ENCODE assay signal across 20 cellular contexts in the genomic region with DNA sequence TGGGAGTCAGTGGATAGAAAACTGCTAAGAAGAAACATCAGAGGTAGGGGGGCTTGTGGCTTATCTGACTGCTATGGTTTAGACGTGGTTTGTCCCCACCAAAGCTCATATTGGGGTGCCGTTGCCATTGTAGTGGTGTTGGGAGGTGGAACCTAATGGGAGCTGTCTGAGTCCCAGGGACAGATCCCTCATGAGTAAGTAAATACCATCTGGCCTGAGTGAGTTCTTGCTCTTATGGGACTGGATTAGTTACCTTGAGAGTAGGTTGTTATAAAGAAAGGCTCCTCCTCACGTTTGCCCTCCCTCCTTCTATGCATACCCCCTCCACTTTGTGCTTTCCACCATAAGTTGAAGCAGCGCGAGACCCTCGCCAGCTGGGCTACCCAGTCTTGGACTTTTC. TPM values are rescaled to one million over a fixed set of nuclear protein-coding genes. Genes with fewer than 3 reads are reported as not detected.
DNase-seq lines count a peak whose midpoint lies in the region; ATAC-seq, FAIRE-seq and TF ChIP-seq lines count a peak whose summit lies in the region.
"Had no signal": no experiment of that assay in that cellular context is flagged by ENCODE, and none has a peak within 500 bp of the region (broad histone marks: within the 10 kb centered on the region; RNA-seq: fewer than 3 reads in every experiment).

No MANE protein-coding gene starts in this region.

- 83 to 91% (median 86%) methylated on average over 6 of the region's 6 CpGs for WGBS in spleen, 5 donors

- no peak for TF ChIP-seq POLR2A in spleen (IDR thresholded peaks at IDR 0.05)
- TF ChIP-seq POLR2A in H54 (IDR thresholded peaks at IDR 0.05; ENCODE audit: low read depth, low read length) = no peak

- H3K4me3 ChIP-seq in SJSA1 (no peak overlapping the region), spleen (no peak overlapping the region)
- H3K4me3 ChIP-seq: heart left ventricle, K562, transverse colon had no signal

- DNase-seq in ELR (ENCODE audit: low read depth) = peak; percentile 16
- DNase-seq in SJSA1 (ENCODE audit: low read depth in 1 of 2, low spot score in 2 of 2) = no peak
- no peak for DNase-seq in foreskin keratinocyte
- no peak for DNase-seq in spleen
- no peak for DNase-seq in stimulated activated CD4-positive, alpha-beta T cell treated with anti-CD3 and anti-CD28 coated beads, Interleukin-4, amount 100 ng/mL, for 1 hour
- no peak for DNase-seq in H54 (ENCODE audit: insufficient read length, low spot score)
- DNase-seq: activated naive CD8-positive, alpha-beta T cell treated with anti-CD3 and anti-CD28 coated beads, Interleukin-2, amount 50 U/mL, for 24 hours; effector CD4-positive, alpha-beta T cell; H9; heart left ventricle; MV-4-11; natural killer cell; NCI-H187 treated with DMSO at 0.1 percent for 48 hours; transverse colon had no signal

- no peaks in the 10 kb centered on the region for H3K27me3 ChIP-seq in SJSA1 (replicated peaks)
- no peaks in the 10 kb centered on the region for H3K27me3 ChIP-seq in foreskin keratinocyte
- H3K27me3 ChIP-seq in spleen (replicated peaks in 1 of 7) = no peaks in the 10 kb centered on the region
- H3K27me3 ChIP-seq: heart left ventricle, transverse colon had no signal

- H3K4me1 ChIP-seq in SJSA1 (replicated peaks) = peaks cover 64% of the 10 kb centered on the region
- H3K4me1 ChIP-seq in foreskin keratinocyte = peaks cover 22% of the 10 kb centered on the region
- H3K4me1 ChIP-seq in spleen = peaks cover 0 to 52% (median 28%) of the 10 kb centered on the region in 6 donors

- H3K27ac ChIP-seq in SJSA1 (peak overlapping the region; percentile 87), foreskin keratinocyte (no peak overlapping the region), spleen (peak overlapping the region in 5 of 8 donors; percentile 24 to 68 (median 58))

- no peak for FAIRE-seq in H54 (lab: Jason Lieb, UNC)
- FAIRE-seq: islet of Langerhans, K562 had no signal

- H3K9me3 ChIP-seq in SJSA1 (replicated peaks) (no peaks in the 10 kb centered on the region), spleen (no peaks in the 10 kb centered on the region)
- H3K9me3 ChIP-seq: heart left ventricle, transverse colon had no signal

- no peaks in the 10 kb centered on the region for H3K36me3 ChIP-seq in SJSA1
- no peaks in the 10 kb centered on the region for H3K36me3 ChIP-seq in spleen
- H3K36me3 ChIP-seq: heart left ventricle, transverse colon had no signal

- no peak for TF ChIP-seq CTCF in foreskin keratinocyte (conservative IDR thresholded peaks at IDR 0.05)
- TF ChIP-seq CTCF in spleen (IDR thresholded peaks at IDR 0.05 in 8 of 11, conservative IDR thresholded peaks at IDR 0.05 in 3 of 11) = no peak

- intact Hi-C loops in spleen (cut with DNase I; ENCODE audit: low total_unique reads) = no loop called here

- ATAC-seq in foreskin keratinocyte (peak; percentile 14), HG03432 (IDR thresholded peaks at IDR 0.05; ENCODE audit: unreplicated experiment) (no peak)
- ATAC-seq: activated CD4-positive, CD25-positive, alpha-beta regulatory T cell treated with anti-CD3 and anti-CD28 coated beads, Interleukin-2, amount 50 U/mL, for 24 hours; activated naive CD8-positive, alpha-beta T cell treated with anti-CD3 and anti-CD28 coated beads, Interleukin-2, amount 50 U/mL, for 24 hours; activated T-helper 17 cell treated with anti-CD3 and anti-CD28 coated beads, Interleukin-2, amount 50 U/mL, for 72 hours; heart left ventricle; K562; natural killer cell; Right ventricle myocardium inferior had no signal

RNA-seq across cellular contexts. Expression of a gene that starts 53.4 kb away (rescaled TPM):
- 0.13 and 0.16 TPM in 2 replicates for total RNA-seq in SJSA1 (2014; rRNA removed; shearing (Covaris generic))
- total RNA-seq in foreskin keratinocyte = 3.7 and 3.8 TPM in 2 replicates
- polyA plus RNA-seq in foreskin keratinocyte = 3.1 and 3.4 TPM in 2 replicates
- 10 to 100 TPM; 14.4 to 23.4 (median 16.1) TPM for total RNA-seq in spleen
- polyA plus RNA-seq in spleen = 10 to 100 TPM; 19.2 to 21.5 (median 20.1) TPM
